23 cellular contexts compared by ENCODE assay signal in the genomic region with DNA sequence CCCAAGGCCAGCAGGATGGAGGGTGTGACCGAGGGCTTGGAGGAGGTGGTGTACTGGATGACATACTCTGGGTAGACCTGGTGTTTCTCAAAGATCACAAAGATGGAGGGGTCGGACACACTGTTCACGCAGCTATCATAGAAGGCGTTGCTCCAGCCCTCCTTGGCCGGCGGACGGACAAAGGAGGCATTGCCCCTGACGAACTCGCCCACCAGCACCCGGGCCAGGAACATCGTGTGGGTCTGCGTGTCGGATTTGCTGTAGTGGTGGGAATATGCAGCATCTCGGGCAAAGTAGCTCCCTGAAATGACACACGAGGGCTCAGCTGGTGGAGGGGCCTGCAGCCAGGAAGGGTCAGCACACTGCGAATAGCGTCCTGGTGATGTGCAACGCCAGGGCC. TPM values are rescaled to one million over a fixed set of nuclear protein-coding genes. Genes with fewer than 3 reads are reported as not detected.
DNase-seq lines count a peak whose midpoint lies in the region; ATAC-seq and TF ChIP-seq lines count a peak whose summit lies in the region.
"Had no signal": no experiment of that assay in that cellular context is flagged by ENCODE, and none has a peak within 500 bp of the region (broad histone marks: within the 10 kb centered on the region; RNA-seq: fewer than 3 reads in every experiment).

No MANE protein-coding gene starts in this region.

- no peak for DNase-seq in activated CD4-positive, alpha-beta T cell treated with anti-CD3 and anti-CD28 coated beads, Interleukin-2, amount 10 ng/mL, durations not matched to agents 7 days and 5 days
- DNase-seq in activated CD4-positive, alpha-beta T cell treated with anti-CD3 and anti-CD28 coated beads, Interleukin-2, amount 50 U/mL, for 48 hours = no peak
- DNase-seq in natural killer cell (no peak), LoVo (ENCODE audit: low spot score) (no peak), lower lobe of right lung (no peak)
- DNase-seq in natural killer cell treated with Interleukin-12 subunit alpha and Interleukin-12 subunit beta and Interleukin-15 and Interleukin-18, amount 100 ng/mL, for 72 hours (ENCODE audit: low spot score) = no peak
- no peak for DNase-seq in central memory CD8-positive, alpha-beta T cell (ENCODE audit: low spot score in 2 of 2)
- no peak for DNase-seq in stimulated activated effector memory CD8-positive, alpha-beta T cell treated with anti-CD3 and anti-CD28 coated beads, Interleukin-12 subunit alpha, Interleukin-12 subunit beta, amount 100 ng/mL, for 72 hours (ENCODE audit: low spot score in 2 of 2)
- DNase-seq: BE2C; CD4-positive, alpha-beta T cell; CD8-positive, alpha-beta memory T cell; DMS 273 treated with DMSO at 0.1 percent for 48 hours; DMS79; EL; GDM1; H9; HFFc6 had no signal

- peak overlapping the region; percentile 36 for H3K27ac Mint-ChIP-seq in activated CD4-positive, alpha-beta T cell treated with anti-CD3 and anti-CD28 coated beads, Interleukin-2, amount 10 ng/mL, durations not matched to agents 7 days and 5 days
- peak overlapping the region; percentile 37 to 75 for H3K27ac Mint-ChIP-seq in natural killer cell
- H3K27ac Mint-ChIP-seq in natural killer cell treated with Interleukin-12 subunit alpha and Interleukin-12 subunit beta and Interleukin-15 and Interleukin-18, amount 100 ng/mL, for 72 hours = peak overlapping the region in 1 of 2 donors; percentile 42
- H3K27ac Mint-ChIP-seq in central memory CD8-positive, alpha-beta T cell (ENCODE audit: low read depth) = peak overlapping the region; percentile 6
- H3K27ac Mint-ChIP-seq in stimulated activated effector memory CD8-positive, alpha-beta T cell treated with anti-CD3 and anti-CD28 coated beads, Interleukin-12 subunit alpha, Interleukin-12 subunit beta, amount 100 ng/mL, for 72 hours = peak overlapping the region; percentile 40
- H3K27ac Mint-ChIP-seq: CD4-positive, alpha-beta T cell; GM23338; HFFc6 had no signal

- H3K36me3 ChIP-seq in lower lobe of right lung = peaks cover 71% of the 10 kb centered on the region
- H3K36me3 ChIP-seq: BE2C had no signal

- POLR2A ChIA-PET in activated CD4-positive, alpha-beta T cell treated with anti-CD3 and anti-CD28 coated beads, Interleukin-2, amount 10 ng/mL, durations not matched to agents 7 days and 5 days (lab: Charles Lee) = no interaction called here

- H3K36me3 Mint-ChIP-seq in activated CD4-positive, alpha-beta T cell treated with anti-CD3 and anti-CD28 coated beads, Interleukin-2, amount 10 ng/mL, durations not matched to agents 7 days and 5 days (ENCODE audit: low read depth) = peaks cover 58% of the 10 kb centered on the region
- peaks cover 7% of the 10 kb centered on the region for H3K36me3 Mint-ChIP-seq in natural killer cell
- H3K36me3 Mint-ChIP-seq in natural killer cell treated with Interleukin-12 subunit alpha and Interleukin-12 subunit beta and Interleukin-15 and Interleukin-18, amount 100 ng/mL, for 72 hours = peaks cover 11% of the 10 kb centered on the region
- peaks cover 39% of the 10 kb centered on the region for H3K36me3 Mint-ChIP-seq in central memory CD8-positive, alpha-beta T cell (ENCODE audit: insufficient read depth)
- peaks cover 61% of the 10 kb centered on the region for H3K36me3 Mint-ChIP-seq in stimulated activated effector memory CD8-positive, alpha-beta T cell treated with anti-CD3 and anti-CD28 coated beads, Interleukin-12 subunit alpha, Interleukin-12 subunit beta, amount 100 ng/mL, for 72 hours

- no peaks in the 10 kb centered on the region for H3K27me3 Mint-ChIP-seq in activated CD4-positive, alpha-beta T cell treated with anti-CD3 and anti-CD28 coated beads, Interleukin-2, amount 10 ng/mL, durations not matched to agents 7 days and 5 days
- no peaks in the 10 kb centered on the region for H3K27me3 Mint-ChIP-seq in natural killer cell (ENCODE audit: low read depth in 2 of 2)
- no peaks in the 10 kb centered on the region for H3K27me3 Mint-ChIP-seq in natural killer cell treated with Interleukin-12 subunit alpha and Interleukin-12 subunit beta and Interleukin-15 and Interleukin-18, amount 100 ng/mL, for 72 hours
- no peaks in the 10 kb centered on the region for H3K27me3 Mint-ChIP-seq in central memory CD8-positive, alpha-beta T cell
- H3K27me3 Mint-ChIP-seq: CD4-positive, alpha-beta T cell; CD8-positive, alpha-beta memory T cell had no signal

- intact Hi-C loops in natural killer cell (cut with micrococcal nuclease) (no loop called here), lower lobe of right lung (cut with DNase I) (no loop called here)

- H3K4me1 ChIP-seq in lower lobe of right lung = no peaks in the 10 kb centered on the region
- H3K4me1 ChIP-seq: BE2C; BLaER1 treated with 17β-estradiol and CSF1 and Interleukin-3, amounts not matched to agents 10 nM and 100 nM had no signal

- no peak overlapping the region for H3K27ac ChIP-seq in lower lobe of right lung
- H3K27ac ChIP-seq: 22Rv1; BLaER1 treated with 17β-estradiol and CSF1 and Interleukin-3, amounts not matched to agents 10 nM and 100 nM had no signal

- no peak overlapping the region for H3K4me3 Mint-ChIP-seq in activated CD4-positive, alpha-beta T cell treated with anti-CD3 and anti-CD28 coated beads, Interleukin-2, amount 10 ng/mL, durations not matched to agents 7 days and 5 days
- no peak overlapping the region for H3K4me3 Mint-ChIP-seq in natural killer cell
- H3K4me3 Mint-ChIP-seq in natural killer cell treated with Interleukin-12 subunit alpha and Interleukin-12 subunit beta and Interleukin-15 and Interleukin-18, amount 100 ng/mL, for 72 hours = no peak overlapping the region
- H3K4me3 Mint-ChIP-seq in central memory CD8-positive, alpha-beta T cell = no peak overlapping the region
- no peak overlapping the region for H3K4me3 Mint-ChIP-seq in stimulated activated effector memory CD8-positive, alpha-beta T cell treated with anti-CD3 and anti-CD28 coated beads, Interleukin-12 subunit alpha, Interleukin-12 subunit beta, amount 100 ng/mL, for 72 hours
- H3K4me3 Mint-ChIP-seq: CD14-positive monocyte; CD4-positive, alpha-beta T cell; CD8-positive, alpha-beta memory T cell; GM23338; H9; HFFc6 had no signal

- no peaks in the 10 kb centered on the region for H3K9me3 Mint-ChIP-seq in activated CD4-positive, alpha-beta T cell treated with anti-CD3 and anti-CD28 coated beads, Interleukin-2, amount 10 ng/mL, durations not matched to agents 7 days and 5 days
- no peaks in the 10 kb centered on the region for H3K9me3 Mint-ChIP-seq in natural killer cell
- H3K9me3 Mint-ChIP-seq in natural killer cell treated with Interleukin-12 subunit alpha and Interleukin-12 subunit beta and Interleukin-15 and Interleukin-18, amount 100 ng/mL, for 72 hours = no peaks in the 10 kb centered on the region
- no peaks in the 10 kb centered on the region for H3K9me3 Mint-ChIP-seq in central memory CD8-positive, alpha-beta T cell
- no peaks in the 10 kb centered on the region for H3K9me3 Mint-ChIP-seq in stimulated activated effector memory CD8-positive, alpha-beta T cell treated with anti-CD3 and anti-CD28 coated beads, Interleukin-12 subunit alpha, Interleukin-12 subunit beta, amount 100 ng/mL, for 72 hours
- H3K9me3 Mint-ChIP-seq: CD14-positive monocyte; CD4-positive, alpha-beta T cell; CD8-positive, alpha-beta memory T cell; GM23338; H9; HFFc6 had no signal

- H3K9me3 ChIP-seq in lower lobe of right lung = no peaks in the 10 kb centered on the region
- H3K9me3 ChIP-seq: BE2C; BLaER1 treated with 17β-estradiol and CSF1 and Interleukin-3, amounts not matched to agents 10 nM and 100 nM had no signal

- H3K4me3 ChIP-seq in lower lobe of right lung = no peak overlapping the region
- H3K4me3 ChIP-seq: BLaER1 treated with 17β-estradiol and CSF1 and Interleukin-3, amounts not matched to agents 10 nM and 100 nM; GM12878; GM23338 had no signal

- H3K4me1 Mint-ChIP-seq in activated CD4-positive, alpha-beta T cell treated with anti-CD3 and anti-CD28 coated beads, Interleukin-2, amount 10 ng/mL, durations not matched to agents 7 days and 5 days = peaks cover 2% of the 10 kb centered on the region
- H3K4me1 Mint-ChIP-seq in natural killer cell = peaks cover 0 to 12% of the 10 kb centered on the region in 2 donors
- peaks cover 0 to 5% of the 10 kb centered on the region in 2 donors for H3K4me1 Mint-ChIP-seq in natural killer cell treated with Interleukin-12 subunit alpha and Interleukin-12 subunit beta and Interleukin-15 and Interleukin-18, amount 100 ng/mL, for 72 hours (ENCODE audit: low read depth in 2 of 2)
- peaks cover 10% of the 10 kb centered on the region for H3K4me1 Mint-ChIP-seq in central memory CD8-positive, alpha-beta T cell
- peaks cover 6% of the 10 kb centered on the region for H3K4me1 Mint-ChIP-seq in stimulated activated effector memory CD8-positive, alpha-beta T cell treated with anti-CD3 and anti-CD28 coated beads, Interleukin-12 subunit alpha, Interleukin-12 subunit beta, amount 100 ng/mL, for 72 hours
- H3K4me1 Mint-ChIP-seq: CD14-positive monocyte, GM23338, H9 had no signal

- ATAC-seq in natural killer cell (no peak), lower lobe of right lung (no peak)
- ATAC-seq in natural killer cell treated with Interleukin-12 subunit alpha and Interleukin-12 subunit beta and Interleukin-15 and Interleukin-18, amount 100 ng/mL, for 72 hours = no peak
- ATAC-seq in central memory CD8-positive, alpha-beta T cell (replicated peaks; ENCODE audit: extremely low read depth, poor library complexity, severe bottlenecking) = no peak
- ATAC-seq in stimulated activated effector memory CD8-positive, alpha-beta T cell treated with anti-CD3 and anti-CD28 coated beads, Interleukin-12 subunit alpha, Interleukin-12 subunit beta, amount 100 ng/mL, for 72 hours = no peak
- ATAC-seq: GM12878, GM23338, HCT116 had no signal

- CTCF ChIA-PET in activated CD4-positive, alpha-beta T cell treated with anti-CD3 and anti-CD28 coated beads, Interleukin-2, amount 10 ng/mL, durations not matched to agents 7 days and 5 days (lab: Charles Lee) = no interaction called here

- no peaks in the 10 kb centered on the region for H3K27me3 ChIP-seq in lower lobe of right lung (ENCODE audit: low read depth)
- H3K27me3 ChIP-seq: BE2C; BLaER1 treated with 17β-estradiol and CSF1 and Interleukin-3, amounts not matched to agents 10 nM and 100 nM had no signal

- no peak for TF ChIP-seq CTCF in natural killer cell (IDR thresholded peaks at IDR 0.05)
- TF ChIP-seq CTCF in lower lobe of right lung (IDR thresholded peaks at IDR 0.05) = no peak

RNA-seq across cellular contexts. Expression of a gene that starts 38.2 kb away (rescaled TPM):
- 100 to 1,000 TPM; 121 to 129 TPM for total RNA-seq in activated CD4-positive, alpha-beta T cell treated with anti-CD3 and anti-CD28 coated beads, Interleukin-2, amount 10 ng/mL, durations not matched to agents 7 days and 5 days
- 100 to 1,000 TPM; 116 to 151 (median 130) TPM for total RNA-seq in natural killer cell
- total RNA-seq in natural killer cell treated with Interleukin-12 subunit alpha and Interleukin-12 subunit beta and Interleukin-15 and Interleukin-18, amount 100 ng/mL, for 72 hours = 10 to 100 TPM; 40.4 to 48.6 TPM
- total RNA-seq in lower lobe of right lung = 122 TPM
